ENCODE assay signal across 9 cellular contexts in genomic region chr17:66275651-66276050, GRCh38. TPM values are rescaled to one million over a fixed set of nuclear protein-coding genes. Genes with fewer than 3 reads are reported as not detected.
A peak's percentile ranks its signal among the peaks of the same experiment; 100 is the strongest.
DNase-seq lines count a peak whose midpoint lies in the region; TF ChIP-seq lines count a peak whose summit lies in the region.
"Had no signal": no experiment of that assay in that cellular context is flagged by ENCODE, and none has a peak within 500 bp of the region (broad histone marks: within the 10 kb centered on the region; RNA-seq: fewer than 3 reads in every experiment).

No MANE protein-coding gene starts in this region.

- no peak overlapping the region for H3K18ac ChIP-seq in trophoblast cell (ENCODE audit: low read length)

- H3K36me3 ChIP-seq in trophoblast cell (ENCODE audit: control insufficient read depth in 1 of 2, insufficient read depth in 2 of 2, low read length in 2 of 2) (no peaks in the 10 kb centered on the region), spleen (no peaks in the 10 kb centered on the region)

- no peaks in the 10 kb centered on the region for H3K27me3 Mint-ChIP-seq in chondrocyte (ENCODE audit: low read depth)

- no peak overlapping the region for H4K8ac ChIP-seq in trophoblast cell (ENCODE audit: low read depth, low read length)

- no peak overlapping the region for H3K4ac ChIP-seq in trophoblast cell (ENCODE audit: low read depth, low read length)

- no peak overlapping the region for H2BK5ac ChIP-seq in trophoblast cell (ENCODE audit: low read depth, low read length, poor library complexity)

- H3K4me1 ChIP-seq in trophoblast cell (ENCODE audit: control insufficient read depth in 1 of 2, insufficient read depth in 2 of 2, low read length in 2 of 2): no peaks in the 10 kb centered on the region
- no peaks in the 10 kb centered on the region for H3K4me1 ChIP-seq in spleen

- no peak overlapping the region for H2AK5ac ChIP-seq in trophoblast cell (ENCODE audit: low read length)

- intact Hi-C loops in spleen (cut with DNase I; ENCODE audit: low total_unique reads): no loop called here

- WGBS in trophoblast cell (ENCODE audit: extremely low coverage, insufficient coverage, insufficient read length): no CpG with 5 or more reads among the region's 6 CpGs
- 74 to 86% (median 79%) methylated on average over 6 of the region's 6 CpGs for WGBS in spleen, 5 donors

- H3K36me3 Mint-ChIP-seq in chondrocyte (ENCODE audit: low read depth): peaks cover 2% of the 10 kb centered on the region

- peaks cover 46% of the 10 kb centered on the region for H3K4me1 Mint-ChIP-seq in chondrocyte (ENCODE audit: low read depth)

- CTCF ChIA-PET in GM10248 (lab: Yijun Ruan, JAX): interaction anchor here (1.0 to 1.9 kb wide), 2 partner anchors 12 to 345 kb away, joined by 3 to 4 read pairs; no protein-coding TSS in a partner anchor

- H3K4me3 Mint-ChIP-seq in chondrocyte (ENCODE audit: unreplicated experiment): no peak overlapping the region

- no peak overlapping the region for H3K23ac ChIP-seq in trophoblast cell (ENCODE audit: low read length)

- no peak overlapping the region for H3K9ac ChIP-seq in trophoblast cell (ENCODE audit: low read length)

- H2BK12ac ChIP-seq in trophoblast cell (ENCODE audit: low read length): no peak overlapping the region

- POLR2A ChIA-PET in GM10248 (lab: Yijun Ruan, JAX): no interaction called here

- H3K4me3 ChIP-seq in trophoblast cell (ENCODE audit: low read depth, low read length) (no peak overlapping the region), spleen (no peak overlapping the region)

- no peak overlapping the region for H3K14ac ChIP-seq in trophoblast cell (ENCODE audit: low read length)

- peak; percentile 99 for DNase-seq in EL
- peak; percentile 98 for DNase-seq in M059J (ENCODE audit: low read depth)
- DNase-seq in chondrocyte (ENCODE audit: low spot score): no peak
- DNase-seq in trophoblast cell: peak; percentile 12 to 17
- DNase-seq in GM10248 (ENCODE audit: extremely low spot score): no peak
- DNase-seq in DMS79 (lab: John Stamatoyannopoulos, UW): no peak
- DNase-seq in SKM-1 (lab: John Stamatoyannopoulos, UW; ENCODE audit: unreplicated experiment): no peak
- DNase-seq in spleen: no peak
- DNase-seq: activated effector memory CD4-positive, alpha-beta T cell treated with Interleukin-2 at 50 U/mL for 16 hours had no signal

- TF ChIP-seq CTCF in chondrocyte (IDR thresholded peaks at IDR 0.05) (no peak), GM10248 (IDR thresholded peaks at IDR 0.05; ENCODE audit: control extremely low read depth, extremely low read depth, low read depth, missing control alignments) (no peak), spleen (IDR thresholded peaks at IDR 0.05 in 8 of 11, conservative IDR thresholded peaks at IDR 0.05 in 3 of 11) (no peak)

- peaks cover 2% of the 10 kb centered on the region for H3K9me3 Mint-ChIP-seq in chondrocyte (ENCODE audit: low read depth)

- no peaks in the 10 kb centered on the region for H3K79me1 ChIP-seq in trophoblast cell (ENCODE audit: low read length)

- no peak overlapping the region for H2BK120ac ChIP-seq in trophoblast cell (ENCODE audit: insufficient read depth, low read length, poor library complexity)

- no peaks in the 10 kb centered on the region for H3K9me3 ChIP-seq in trophoblast cell (ENCODE audit: insufficient read depth, low read depth, low read length)
- peaks cover 0 to 9% (median 0%) of the 10 kb centered on the region in 8 donors for H3K9me3 ChIP-seq in spleen

- no peak overlapping the region for H4K91ac ChIP-seq in trophoblast cell (ENCODE audit: low read depth, low read length)

- TF ChIP-seq POLR2A in spleen (IDR thresholded peaks at IDR 0.05): no peak

- H3K79me2 ChIP-seq in trophoblast cell (ENCODE audit: control insufficient read depth, insufficient read depth, low read length, poor library complexity): no peaks in the 10 kb centered on the region

- H3K27ac ChIP-seq in trophoblast cell (ENCODE audit: low read depth, low read length) (no peak overlapping the region), spleen (no peak overlapping the region)

- H3K27me3 ChIP-seq in trophoblast cell (ENCODE audit: insufficient read depth, low read length) (no peaks in the 10 kb centered on the region), spleen (replicated peaks in 1 of 7) (no peaks in the 10 kb centered on the region)

- H2AFZ ChIP-seq in trophoblast cell (ENCODE audit: insufficient read depth, low read length, poor library complexity): no peak overlapping the region

- H4K12ac ChIP-seq in trophoblast cell (ENCODE audit: low read depth, low read length): no peak overlapping the region

- no peak overlapping the region for H3K4me2 ChIP-seq in trophoblast cell (ENCODE audit: low read length)

- H3K27ac Mint-ChIP-seq in chondrocyte (ENCODE audit: unreplicated experiment): peak overlapping the region; percentile 95

RNA-seq across cellular contexts. Expression of gene PRKCA, which starts 26.8 kb away (rescaled TPM):
- 8.3 and 17.9 TPM in 2 replicates for total RNA-seq in M059J (2014; rRNA removed; shearing (Covaris generic))
- total RNA-seq in chondrocyte: 51.5 to 83.1 TPM (median 54.1 TPM) in 3 replicates
- polyA plus RNA-seq in trophoblast cell (2013): 1.2 and 1.3 TPM in 2 replicates
- 10 to 100 TPM; 18.4 to 59.7 (median 45.8) TPM for total RNA-seq in spleen
- polyA plus RNA-seq in spleen: 1 to 10 TPM; 1.7 to 3.2 (median 1.9) TPM

RNA-seq across cellular contexts. Expression of gene APOH, which starts 46.4 kb away (rescaled TPM):
- total RNA-seq in M059J (2014; rRNA removed; shearing (Covaris generic)): not detected in 2 replicates
- total RNA-seq in chondrocyte: not detected in 3 replicates
- polyA plus RNA-seq in trophoblast cell (2013): not detected in 2 replicates
- 1 to 10 TPM in 1 of 7 donors, not detected in 6; 1.2 TPM for total RNA-seq in spleen
- not detected for polyA plus RNA-seq in spleen

Comparison
In these comparisons a context has a peak if more than half of its experiments do, and no peak if none do; other contexts are left out.
1. DNase-seq: peak in EL (single experiment), M059J (single experiment) and trophoblast cell (2 of 2); none in chondrocyte (single experiment), GM10248 (single experiment), DMS79 (single experiment), SKM-1 (single experiment) and spleen (single experiment).